ENCODE assay signal across 9 cellular contexts in the genomic region with DNA sequence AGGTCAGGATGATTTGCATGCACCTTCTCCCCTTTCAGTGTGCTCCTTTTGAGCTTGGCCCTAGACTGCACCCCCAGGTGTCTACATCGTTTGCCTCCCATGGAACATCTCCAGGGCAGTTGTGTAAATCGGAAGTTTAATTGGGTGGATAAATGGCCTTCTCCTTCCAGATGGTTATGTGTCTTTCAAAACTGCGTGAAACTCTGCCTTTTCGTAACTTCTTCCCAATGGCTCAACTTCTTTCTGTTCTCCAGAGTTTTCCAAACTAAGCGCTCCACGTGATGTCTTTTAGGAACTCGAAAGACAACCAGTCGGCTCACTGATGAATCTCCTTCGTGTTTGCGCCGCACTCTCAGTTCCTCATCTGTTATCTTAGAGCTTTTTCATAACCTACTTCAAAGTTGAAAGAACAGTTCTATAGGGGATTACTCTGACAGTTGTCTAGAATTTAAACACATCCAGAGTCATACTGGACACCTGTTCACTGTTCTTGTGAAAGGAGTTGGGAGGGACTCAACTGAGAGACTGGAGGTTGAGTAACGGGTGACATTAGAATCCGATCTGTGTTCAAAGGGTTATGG. TPM values are rescaled to one million over a fixed set of nuclear protein-coding genes. Genes with fewer than 3 reads are reported as not detected.
DNase-seq lines count a peak whose midpoint lies in the region; ATAC-seq and TF ChIP-seq lines count a peak whose summit lies in the region.
"Had no signal": no experiment of that assay in that cellular context is flagged by ENCODE, and none has a peak within 500 bp of the region (broad histone marks: within the 10 kb centered on the region; RNA-seq: fewer than 3 reads in every experiment).

No MANE protein-coding gene starts in this region.

- no peak overlapping the region for H3K27ac ChIP-seq in thoracic aorta
- H3K27ac ChIP-seq: foreskin keratinocyte had no signal

- H3K27ac Mint-ChIP-seq in activated naive CD4-positive, alpha-beta T cell treated with anti-CD3 and anti-CD28 coated beads, Interleukin-2, amount 50 U/mL, for 24 hours, result no peak overlapping the region
- H3K27ac Mint-ChIP-seq in activated CD4-positive, alpha-beta memory T cell treated with anti-CD3 and anti-CD28 coated beads for 36 hours, result no peak overlapping the region

- H3K4me1 Mint-ChIP-seq in activated naive CD4-positive, alpha-beta T cell treated with anti-CD3 and anti-CD28 coated beads, Interleukin-2, amount 50 U/mL, for 24 hours, result peaks cover 6% of the 10 kb centered on the region
- peaks cover 12% of the 10 kb centered on the region for H3K4me1 Mint-ChIP-seq in activated CD4-positive, alpha-beta memory T cell treated with anti-CD3 and anti-CD28 coated beads for 36 hours (ENCODE audit: low read depth)

- no peak for ATAC-seq in thoracic aorta (ENCODE audit: insufficient number of reproducible peaks, low FRiP score, low read depth)
- ATAC-seq in GM18909 (IDR thresholded peaks at IDR 0.05; ENCODE audit: poor library complexity, unreplicated experiment), result no peak
- ATAC-seq in GM18502 (IDR thresholded peaks at IDR 0.05; ENCODE audit: poor library complexity, unreplicated experiment), result no peak

- H3K4me3 ChIP-seq in kidney epithelial cell (ENCODE audit: low read depth, low read length) (peak overlapping the region; percentile 53), thoracic aorta (peak overlapping the region; percentile 69)

- peaks cover 41% of the 10 kb centered on the region for H3K27me3 Mint-ChIP-seq in activated naive CD4-positive, alpha-beta T cell treated with anti-CD3 and anti-CD28 coated beads, Interleukin-2, amount 50 U/mL, for 24 hours
- peaks cover 32% of the 10 kb centered on the region for H3K27me3 Mint-ChIP-seq in activated CD4-positive, alpha-beta memory T cell treated with anti-CD3 and anti-CD28 coated beads for 36 hours

- H3K27me3 ChIP-seq in kidney epithelial cell (ENCODE audit: control insufficient read depth, insufficient read depth, low read length) (peaks cover 4% of the 10 kb centered on the region), thoracic aorta (replicated peaks; ENCODE audit: insufficient read depth) (no peaks in the 10 kb centered on the region)
- H3K27me3 ChIP-seq: foreskin keratinocyte had no signal

- no peaks in the 10 kb centered on the region for H3K36me3 Mint-ChIP-seq in activated naive CD4-positive, alpha-beta T cell treated with anti-CD3 and anti-CD28 coated beads, Interleukin-2, amount 50 U/mL, for 24 hours
- H3K36me3 Mint-ChIP-seq in activated CD4-positive, alpha-beta memory T cell treated with anti-CD3 and anti-CD28 coated beads for 36 hours, result peaks cover 1% of the 10 kb centered on the region

- CTCF ChIA-PET in activated CD4-positive, alpha-beta memory T cell treated with anti-CD3 and anti-CD28 coated beads for 36 hours (lab: Charles Lee), result interaction anchor here (0.6 to 1.4 kb wide), 2 partner anchors 305 to 416 kb away, joined by 3 to 4 read pairs; no protein-coding TSS in a partner anchor

- intact Hi-C loops in activated CD4-positive, alpha-beta memory T cell treated with anti-CD3 and anti-CD28 coated beads for 36 hours (cut with micrococcal nuclease), result loop anchor here (2.0 kb wide), 1 partner anchor 307 kb away; no protein-coding TSS in a partner anchor

- no peaks in the 10 kb centered on the region for H3K9me3 Mint-ChIP-seq in activated naive CD4-positive, alpha-beta T cell treated with anti-CD3 and anti-CD28 coated beads, Interleukin-2, amount 50 U/mL, for 24 hours
- no peaks in the 10 kb centered on the region for H3K9me3 Mint-ChIP-seq in activated CD4-positive, alpha-beta memory T cell treated with anti-CD3 and anti-CD28 coated beads for 36 hours

- TF ChIP-seq CTCF in kidney epithelial cell (IDR thresholded peaks at IDR 0.05; ENCODE audit: insufficient read depth, low read length, poor library complexity, severe bottlenecking) (no peak), thoracic aorta (IDR thresholded peaks at IDR 0.05) (no peak)

- no peaks in the 10 kb centered on the region for H3K9me3 ChIP-seq in thoracic aorta

- POLR2A ChIA-PET in activated CD4-positive, alpha-beta memory T cell treated with anti-CD3 and anti-CD28 coated beads for 36 hours (lab: Charles Lee), result no interaction called here

- no peak for DNase-seq in activated naive CD4-positive, alpha-beta T cell treated with anti-CD3 and anti-CD28 coated beads, Interleukin-2, amount 50 U/mL, for 16 hours
- no peak for DNase-seq in activated CD4-positive, alpha-beta memory T cell treated with anti-CD3 and anti-CD28 coated beads for 36 hours
- DNase-seq in kidney epithelial cell (ENCODE audit: low read depth) (no peak), thoracic aorta (ENCODE audit: low spot score) (no peak), NCI-H748 (lab: John Stamatoyannopoulos, UW; ENCODE audit: unreplicated experiment) (no peak)

- H3K36me3 ChIP-seq in kidney epithelial cell (ENCODE audit: control insufficient read depth, insufficient read depth, low read length) (no peaks in the 10 kb centered on the region), thoracic aorta (no peaks in the 10 kb centered on the region)

- H3K4me3 Mint-ChIP-seq in activated naive CD4-positive, alpha-beta T cell treated with anti-CD3 and anti-CD28 coated beads, Interleukin-2, amount 50 U/mL, for 24 hours, result peak overlapping the region; percentile 6
- H3K4me3 Mint-ChIP-seq in activated CD4-positive, alpha-beta memory T cell treated with anti-CD3 and anti-CD28 coated beads for 36 hours, result peak overlapping the region; percentile 27

- H3K4me1 ChIP-seq in thoracic aorta (ENCODE audit: control insufficient read depth in 1 of 2, low read depth in 2 of 2), result no peaks in the 10 kb centered on the region
- H3K4me1 ChIP-seq: foreskin keratinocyte had no signal

RNA-seq across cellular contexts. Expression of a gene that starts 1.8 kb away (rescaled TPM):
- total RNA-seq in activated CD4-positive, alpha-beta memory T cell treated with anti-CD3 and anti-CD28 coated beads for 36 hours, result not detected
- total RNA-seq in kidney epithelial cell (0.21 and 0.75 TPM in 2 replicates), thoracic aorta (1 to 10 TPM in 1 of 2 donors, not detected in 1; 8.0 TPM)
